In genomic region chr1:1567152-1567830, GRCh38 we compare ENCODE assay signal across 1 cellular context.
TF ChIP-seq lines count a peak whose summit lies in the region.

No MANE protein-coding gene starts in this region.

TF ChIP-seq in HepG2, 621 proteins besides CTCF, POLR2A, EP300 and RAD21:
- TF ChIP-seq AHDC1 (CRISPR knock-in tag; IDR thresholded peaks at IDR 0.05; ENCODE audit: borderline replicate concordance) = no peak
- no peak for TF ChIP-seq ZFAT (CRISPR knock-in tag; conservative IDR thresholded peaks at IDR 0.05)
- TF ChIP-seq RBFOX2 (IDR thresholded peaks at IDR 0.05; ENCODE audit: low read depth, low read length) = no peak
- TF ChIP-seq LCORL (IDR thresholded peaks at IDR 0.05) = no peak
- TF ChIP-seq LCORL (CRISPR knock-in tag; IDR thresholded peaks at IDR 0.05) = no peak
- no peak for TF ChIP-seq CSRNP2 (CRISPR knock-in tag; conservative IDR thresholded peaks at IDR 0.05; ENCODE audit: low read depth)
- TF ChIP-seq ZNF577 (CRISPR knock-in tag; IDR thresholded peaks at IDR 0.05; ENCODE audit: borderline replicate concordance, low read depth) = no peak
- TF ChIP-seq IKZF1 (IDR thresholded peaks at IDR 0.05) = no peak
- no peak for TF ChIP-seq NFKB2 (CRISPR knock-in tag; IDR thresholded peaks at IDR 0.05; ENCODE audit: borderline replicate concordance)
- TF ChIP-seq EEA1 (CRISPR knock-in tag; IDR thresholded peaks at IDR 0.05; ENCODE audit: borderline replicate concordance) = no peak
- no peak for TF ChIP-seq ZNF205 (CRISPR knock-in tag; IDR thresholded peaks at IDR 0.05)
- TF ChIP-seq PBX3 (CRISPR knock-in tag; IDR thresholded peaks at IDR 0.05; ENCODE audit: borderline replicate concordance) = no peak
- TF ChIP-seq SMAD3 (CRISPR knock-in tag; IDR thresholded peaks at IDR 0.05) = no peak
- no peak for TF ChIP-seq EZH2 (conservative IDR thresholded peaks at IDR 0.05; ENCODE audit: low read depth, low read length)
- TF ChIP-seq ZNF549 (CRISPR knock-in tag; IDR thresholded peaks at IDR 0.05) = no peak
- no peak for TF ChIP-seq MAF1 (CRISPR knock-in tag; IDR thresholded peaks at IDR 0.05; ENCODE audit: borderline replicate concordance)
- TF ChIP-seq ZNF407 (CRISPR knock-in tag; IDR thresholded peaks at IDR 0.05; ENCODE audit: not compliant biosample characterization) = no peak
- no peak for TF ChIP-seq TRIM22 (IDR thresholded peaks at IDR 0.05)
